ENCODE assay signal across 25 cellular contexts in genomic region chr18:23198217-23198845, GRCh38.
"Had no signal": no experiment of that assay in that cellular context is flagged by ENCODE, and none has a peak within 500 bp of the region (broad histone marks: within the 10 kb centered on the region; RNA-seq: fewer than 3 reads in every experiment).

No MANE protein-coding gene starts in this region.

- FAIRE-seq: astrocyte had no signal

- DNase-seq: activated CD4-positive, alpha-beta memory T cell treated with anti-CD3 and anti-CD28 coated beads, Interleukin-2, amount 10 ng/mL, durations not matched to agents 7 days and 5 days; activated CD4-positive, alpha-beta T cell treated with anti-CD3 and anti-CD28 coated beads, Interleukin-2, amount 10 ng/mL, durations not matched to agents 7 days and 5 days; activated CD4-positive, CD25-positive, alpha-beta regulatory T cell; activated gamma-delta T cell; activated naive CD4-positive, alpha-beta T cell treated with anti-CD3 and anti-CD28 coated beads for 36 hours; activated T-cell treated with anti-CD3 and anti-CD28 coated beads for 4 hours; activated T-cell treated with anti-CD3 and anti-CD28 coated beads, Interleukin-2, amount 50 U/mL, for 48 hours; amygdala; MV-4-11; NCI-H1092 treated with DMSO at 0.1 percent for 48 hours; NCI-H1417 treated with DMSO at 0.1 percent for 48 hours; NCI-H1694; NCI-H2029; NCI-H2107; NCI-H2171 treated with DMSO at 0.1 percent for 48 hours; NCI-H226; NCI-H526; NCI-H774; PC-9; SIG-M5; T-helper 17 cell; T1000 had no signal

- H2AFZ ChIP-seq: PC-9 had no signal

- H3K4me3 ChIP-seq: PC-9 had no signal

- H3K4me2 ChIP-seq: PC-9 had no signal

- H3K27ac ChIP-seq: PC-9, VCaP had no signal

- ATAC-seq: activated T-helper 17 cell treated with anti-CD3 and anti-CD28 coated beads, Interleukin-2, amount 50 U/mL, for 72 hours; T-helper 17 cell had no signal
